7 cellular contexts compared by ENCODE assay signal in the genomic region with DNA sequence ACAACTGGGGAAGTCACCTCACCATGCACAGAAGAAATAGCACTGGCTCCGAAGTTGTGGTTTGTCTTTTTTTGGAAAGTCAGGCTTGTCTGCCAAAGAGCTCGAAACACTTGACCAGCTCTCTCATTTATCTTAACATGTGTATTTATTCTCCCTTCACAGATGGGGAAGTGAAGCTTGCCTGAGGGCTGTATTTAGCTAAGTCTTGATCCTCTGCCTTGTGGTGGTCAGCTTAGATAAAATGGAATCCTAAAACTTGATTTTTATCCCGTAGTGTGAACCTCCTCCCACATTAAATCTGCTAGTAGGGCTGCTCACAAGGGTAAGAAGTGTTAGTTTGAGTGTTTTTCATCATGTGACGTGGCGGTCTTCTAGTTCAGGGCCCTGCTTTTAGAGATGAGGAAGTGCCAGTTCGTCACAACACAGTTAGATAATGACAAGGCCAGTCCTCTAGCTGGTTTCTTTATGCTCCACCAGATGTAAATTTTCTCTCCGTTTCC. TPM values are rescaled to one million over a fixed set of nuclear protein-coding genes. Genes with fewer than 3 reads are reported as not detected.
DNase-seq lines count a peak whose midpoint lies in the region; ATAC-seq and TF ChIP-seq lines count a peak whose summit lies in the region.

No MANE protein-coding gene starts in this region.

- peak; percentile 79 for ATAC-seq in HG03159 (IDR thresholded peaks at IDR 0.05; ENCODE audit: unreplicated experiment)

- no peaks in the 10 kb centered on the region for H3K9me2 ChIP-seq in PC-9 (ENCODE audit: insufficient read depth)

- H3K79me2 ChIP-seq in PC-9 (ENCODE audit: low read depth), result no peaks in the 10 kb centered on the region

- H3K4me1 ChIP-seq in ascending aorta (peaks cover 20 to 52% of the 10 kb centered on the region in 2 donors), PC-9 (replicated peaks; ENCODE audit: insufficient read depth) (no peaks in the 10 kb centered on the region)

- TF ChIP-seq CTCF in ascending aorta (IDR thresholded peaks at IDR 0.05), result no peak
- TF ChIP-seq CTCF in PC-9 (conservative IDR thresholded peaks at IDR 0.05), result no peak

- H3K27ac ChIP-seq in ascending aorta (peak overlapping the region; percentile 56 to 73), PC-9 (no peak overlapping the region)

- H3K36me3 ChIP-seq in ascending aorta, result peaks cover 0 to 6% of the 10 kb centered on the region in 2 donors
- H3K36me3 ChIP-seq in PC-9 (ENCODE audit: low read depth), result no peaks in the 10 kb centered on the region

- DNase-seq in GM19240 (ENCODE audit: insufficient read length, low spot score), result peak; percentile 29
- no peak for DNase-seq in ascending aorta (ENCODE audit: low spot score in 2 of 2)
- DNase-seq in myocyte (ENCODE audit: low read depth), result peak; percentile 63
- DNase-seq in PC-9, result no peak
- no peak for DNase-seq in NCI-H1092 (lab: John Stamatoyannopoulos, UW)
- no peak for DNase-seq in NK-92 (lab: John Stamatoyannopoulos, UW; ENCODE audit: unreplicated experiment)

- intact Hi-C loops in ascending aorta (cut with DNase I) (no loop called here), PC-9 (cut with micrococcal nuclease; ENCODE audit: unreplicated experiment) (no loop called here)

- POLR2A ChIA-PET in PC-9 (lab: Charles Lee; ENCODE audit: unreplicated experiment), result interaction anchor here (0.6 kb wide), 1 partner anchor 16 kb away, joined by 3 read pairs; no protein-coding TSS in a partner anchor

- CTCF ChIA-PET in PC-9 (lab: Charles Lee), result no interaction called here

- H3K27me3 ChIP-seq in ascending aorta, result no peaks in the 10 kb centered on the region
- no peaks in the 10 kb centered on the region for H3K27me3 ChIP-seq in PC-9 (ENCODE audit: insufficient read depth, low read depth)

- H3K4me2 ChIP-seq in PC-9, result no peak overlapping the region

- H3K4me3 ChIP-seq in ascending aorta, result peak overlapping the region; percentile 7
- no peak overlapping the region for H3K4me3 ChIP-seq in PC-9

- H4K20me1 ChIP-seq in PC-9 (ENCODE audit: insufficient read depth), result no peaks in the 10 kb centered on the region

- H3K9me3 ChIP-seq in ascending aorta (no peaks in the 10 kb centered on the region), PC-9 (ENCODE audit: insufficient read depth, low read depth) (no peaks in the 10 kb centered on the region)

- H3F3A ChIP-seq in PC-9 (ENCODE audit: insufficient read depth, low read depth), result no peaks in the 10 kb centered on the region

- BruUV-seq in PC-9 (replicated peaks; lab: Mats Ljungman, UMichigan), result no TSS peak

- H2AFZ ChIP-seq in PC-9, result no peak overlapping the region

RNA-seq across cellular contexts. Expression of a gene that starts 26.7 kb away (rescaled TPM):
- 8.4 TPM for total RNA-seq in ascending aorta
- total RNA-seq in myocyte, result 2.2 and 4.1 TPM in 2 replicates
- polyA plus RNA-seq in myocyte (2012), result 5.0 TPM
- 23.9 and 24.1 TPM in 2 replicates for total RNA-seq in PC-9 (2021)

RNA-seq across cellular contexts. Expression of a gene that starts 26.8 kb away (rescaled TPM):
- 40.0 TPM for total RNA-seq in ascending aorta
- total RNA-seq in myocyte, result 79.0 and 90.9 TPM in 2 replicates
- polyA plus RNA-seq in myocyte (2012), result 69.6 TPM
- total RNA-seq in PC-9 (2021), result 19.5 and 19.7 TPM in 2 replicates

RNA-seq across cellular contexts. Expression of a gene that starts 47.7 kb away (rescaled TPM):
- total RNA-seq in ascending aorta (12.3 TPM), myocyte (27.6 and 30.2 TPM in 2 replicates), PC-9 (2021) (27.8 and 31.4 TPM in 2 replicates)
- 32.2 TPM for polyA plus RNA-seq in myocyte (2012)

RNA-seq across cellular contexts. Expression of a gene that starts 47.9 kb away (rescaled TPM):
- total RNA-seq in ascending aorta (2.1 TPM), myocyte (13.7 and 19.9 TPM in 2 replicates), PC-9 (2021) (19.8 and 27.3 TPM in 2 replicates)
- 9.4 TPM for polyA plus RNA-seq in myocyte (2012)

Comparison
In these comparisons a context has a peak if more than half of its experiments do, and no peak if none do; other contexts are left out.
1. DNase-seq: peak in GM19240 (single experiment) and myocyte (single experiment); none in ascending aorta (0 of 2), PC-9 (0 of 2), NCI-H1092 (single experiment) and NK-92 (single experiment).